In the genomic region with DNA sequence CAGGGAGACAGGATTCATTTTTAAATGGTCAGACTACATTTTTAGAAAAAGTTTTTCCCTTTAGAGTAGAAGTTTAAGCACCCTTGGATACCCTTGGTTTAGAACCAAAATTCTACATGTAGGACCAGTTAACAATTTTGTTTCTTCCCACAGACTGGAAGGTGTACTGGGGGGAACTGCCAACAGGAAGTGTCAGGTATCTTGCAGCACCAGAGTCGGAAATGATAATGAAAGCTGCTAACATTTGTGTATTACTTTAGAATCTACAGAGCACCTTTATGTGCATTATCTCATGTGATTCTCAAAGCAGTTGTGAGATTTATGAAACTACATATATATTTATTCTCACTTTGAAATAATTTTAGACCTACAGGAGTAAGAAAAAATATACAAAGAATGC, we compare ENCODE assay signal across 19 cellular contexts. TPM values are rescaled to one million over a fixed set of nuclear protein-coding genes. Genes with fewer than 3 reads are reported as not detected.
DNase-seq lines count a peak whose midpoint lies in the region; ATAC-seq, FAIRE-seq and TF ChIP-seq lines count a peak whose summit lies in the region.
"Had no signal": no experiment of that assay in that cellular context is flagged by ENCODE, and none has a peak within 500 bp of the region (broad histone marks: within the 10 kb centered on the region; RNA-seq: fewer than 3 reads in every experiment).

No MANE protein-coding gene starts in this region.

- intact Hi-C loops in K562 (cut with micrococcal nuclease): no loop called here
- intact Hi-C loops in testis (cut with DNase I; ENCODE audit: low total_unique reads): no loop called here

- POLR2A ChIA-PET in K562 (lab: Yijun Ruan, JAX): interaction anchor here (0.6 to 2.1 kb wide), 5 partner anchors 9 to 62 kb away, joined by 3 to 5 read pairs (median 3); no protein-coding TSS in a partner anchor

- H3K4me3 Mint-ChIP-seq in HFFc6: no peak overlapping the region
- H3K4me3 Mint-ChIP-seq in mesothelial cell of epicardium: no peak overlapping the region
- H3K4me3 Mint-ChIP-seq: CD4-positive, alpha-beta T cell had no signal

- H3K36me3 ChIP-seq in Loucy (ENCODE audit: insufficient read depth, low read length): no peaks in the 10 kb centered on the region
- peaks cover 7% of the 10 kb centered on the region; the same call in 1 of the 3 replicates for H3K36me3 ChIP-seq in K562 (ENCODE audit: control insufficient read depth, insufficient read depth, low read length)
- H3K36me3 ChIP-seq in testis (ENCODE audit: low read depth, missing control alignments): no peaks in the 10 kb centered on the region
- peaks cover 5% of the 10 kb centered on the region for H3K36me3 ChIP-seq in right atrium auricular region
- H3K36me3 ChIP-seq: MG63 had no signal

- no peak overlapping the region for H3K4me3 ChIP-seq in Loucy (ENCODE audit: low read length, poor library complexity, severe bottlenecking)
- H3K4me3 ChIP-seq in K562: no peak overlapping the region
- no peak overlapping the region for H3K4me3 ChIP-seq in testis
- H3K4me3 ChIP-seq in right atrium auricular region: no peak overlapping the region
- H3K4me3 ChIP-seq: A549, MG63 had no signal

- H2AFZ ChIP-seq in Loucy (ENCODE audit: low read length): no peak overlapping the region
- no peak overlapping the region for H2AFZ ChIP-seq in K562 (ENCODE audit: low read depth, low read length)

- H3K27me3 Mint-ChIP-seq in HFFc6 (ENCODE audit: insufficient read depth) (no peaks in the 10 kb centered on the region), mesothelial cell of epicardium (ENCODE audit: low read depth) (no peaks in the 10 kb centered on the region)

- H3K27ac ChIP-seq in K562 (ENCODE audit: extremely low read depth, low read depth, low read length) (peak overlapping the region; percentile 5; the same call in 1 of the 3 replicates), testis (no peak overlapping the region), right atrium auricular region (no peak overlapping the region)
- H3K27ac ChIP-seq: A549, KMS-11 had no signal

- in situ Hi-C loops in K562 (cut with MboI): no loop called here

- ATAC-seq in K562: peak; percentile 65
- ATAC-seq: A549 had no signal

- no peak for FAIRE-seq in K562 (lab: Jason Lieb, UNC)
- FAIRE-seq in frontal cortex (lab: Jason Lieb, UNC): no peak
- FAIRE-seq: A549, G401.6 had no signal

- no peaks in the 10 kb centered on the region for H3K27me3 ChIP-seq in Loucy (ENCODE audit: insufficient read depth, low read length, poor library complexity, severe bottlenecking)
- no peaks in the 10 kb centered on the region for H3K27me3 ChIP-seq in K562 (ENCODE audit: control insufficient read depth in 2 of 2, insufficient read depth in 2 of 2, low read length in 2 of 2)
- no peaks in the 10 kb centered on the region for H3K27me3 ChIP-seq in testis
- no peaks in the 10 kb centered on the region for H3K27me3 ChIP-seq in right atrium auricular region
- H3K27me3 ChIP-seq: MG63 had no signal

- no peak overlapping the region for H3K9ac ChIP-seq in Loucy (ENCODE audit: low read depth, low read length, poor library complexity, severe bottlenecking)
- no peak overlapping the region for H3K9ac ChIP-seq in K562 (ENCODE audit: insufficient read depth in 1 of 2, low read depth in 2 of 2, low read length in 2 of 2)
- H3K9ac ChIP-seq: KMS-11, SK-N-SH had no signal

- TF ChIP-seq POLR2A in K562 (conservative IDR thresholded peaks at IDR 0.05) (no peak), testis (IDR thresholded peaks at IDR 0.05) (no peak)

- peaks cover 28% of the 10 kb centered on the region for H3K36me3 Mint-ChIP-seq in HFFc6 (ENCODE audit: low read depth)
- H3K36me3 Mint-ChIP-seq in mesothelial cell of epicardium: peaks cover 18% of the 10 kb centered on the region

- no peak for TF ChIP-seq RAD21 in K562 (CRISPR knock-in tag; conservative IDR thresholded peaks at IDR 0.05 in 1 of 2, IDR thresholded peaks at IDR 0.05 in 1 of 2)

- H3K9me2 ChIP-seq in Loucy (replicated peaks; ENCODE audit: low read depth, low read length): no peaks in the 10 kb centered on the region
- H3K9me2 ChIP-seq: SK-N-SH had no signal

- H3K4me1 Mint-ChIP-seq in HFFc6 (ENCODE audit: low read depth) (peaks cover 68% of the 10 kb centered on the region), mesothelial cell of epicardium (peaks cover 23% of the 10 kb centered on the region)

- no peak for DNase-seq in HFFc6
- DNase-seq in K562 (ENCODE audit: extremely low read depth in 1 of 4, low spot score in 3 of 4): peak in 1 of 4 experiments; percentile 15
- DNase-seq in mesothelial cell of epicardium (ENCODE audit: low spot score in 2 of 2, unreplicated experiment in 2 of 2): no peak
- DNase-seq in frontal cortex (ENCODE audit: low spot score in 2 of 2): no peak
- DNase-seq in testis: no peak
- no peak for DNase-seq in right atrium auricular region (ENCODE audit: low spot score)
- DNase-seq: Caco-2; CD4-positive, alpha-beta T cell; HCEC 1CT; MG63; NCI-H1105; NCI-H1694; NCI-H2081 treated with DMSO at 0.1 percent for 48 hours; SHP77 treated with DMSO at 0.1 percent for 48 hours; SK-N-SH had no signal

- no peaks in the 10 kb centered on the region for H3K9me1 ChIP-seq in K562 (ENCODE audit: control insufficient read depth, insufficient read depth, low read length)

- no peak for TF ChIP-seq CTCF in HFFc6 (IDR thresholded peaks at IDR 0.05)
- TF ChIP-seq CTCF in Loucy (conservative IDR thresholded peaks at IDR 0.05; ENCODE audit: low read length): no peak
- TF ChIP-seq CTCF in K562 (IDR thresholded peaks at IDR 0.05 in 2 of 3, conservative IDR thresholded peaks at IDR 0.05 in 1 of 3; ENCODE audit: insufficient read depth in 2 of 3, low read depth in 1 of 3, low read length in 3 of 3): no peak
- TF ChIP-seq CTCF in mesothelial cell of epicardium (IDR thresholded peaks at IDR 0.05; ENCODE audit: unreplicated experiment): no peak
- no peak for TF ChIP-seq CTCF in testis (IDR thresholded peaks at IDR 0.05)
- TF ChIP-seq CTCF in right atrium auricular region (IDR thresholded peaks at IDR 0.05): no peak

- BruUV-seq in K562 (replicated peaks; lab: Mats Ljungman, UMichigan): no TSS peak

- H3K4me1 ChIP-seq in Loucy (ENCODE audit: insufficient read depth, low read length, poor library complexity, severe bottlenecking) (peaks cover 14% of the 10 kb centered on the region), K562 (replicated peaks in 1 of 2; ENCODE audit: control insufficient read depth in 2 of 2, insufficient read depth in 2 of 2, low read length in 2 of 2) (peaks cover 0 to 5% of the 10 kb centered on the region in 2 experiments; a peak in 1 of 5 replicates), testis (no peaks in the 10 kb centered on the region), right atrium auricular region (peaks cover 0 to 22% of the 10 kb centered on the region in 2 donors)
- H3K4me1 ChIP-seq: Caco-2 had no signal

- H3K9me3 Mint-ChIP-seq in HFFc6: no peaks in the 10 kb centered on the region
- H3K9me3 Mint-ChIP-seq in mesothelial cell of epicardium: peaks cover 11% of the 10 kb centered on the region
- H3K9me3 Mint-ChIP-seq: CD4-positive, alpha-beta T cell had no signal

- TF ChIP-seq EP300 in K562 (IDR thresholded peaks at IDR 0.05; ENCODE audit: low read length): no peak

- no peaks in the 10 kb centered on the region for H3F3A ChIP-seq in Loucy (ENCODE audit: low read depth)

- H3K79me2 ChIP-seq in Loucy (ENCODE audit: insufficient read depth, low read length) (no peaks in the 10 kb centered on the region), K562 (ENCODE audit: control insufficient read depth, insufficient read depth, low read length) (peaks cover 88% of the 10 kb centered on the region)

- H3K4me2 ChIP-seq in Loucy (ENCODE audit: low read depth, low read length, poor library complexity, severe bottlenecking) (peak overlapping the region; percentile 40), K562 (ENCODE audit: insufficient read depth, low read length) (no peak overlapping the region)
- H3K4me2 ChIP-seq: A549, KMS-11 had no signal

- H3K9me3 ChIP-seq in Loucy (ENCODE audit: insufficient read depth, low read depth, low read length) (no peaks in the 10 kb centered on the region), K562 (replicated peaks; ENCODE audit: control insufficient read depth, insufficient read depth, low read depth, low read length) (no peaks in the 10 kb centered on the region), testis (no peaks in the 10 kb centered on the region), right atrium auricular region (no peaks in the 10 kb centered on the region)
- H3K9me3 ChIP-seq: A549, Caco-2, MG63, SK-N-SH had no signal

- WGBS in K562 (ENCODE audit: insufficient coverage, low coverage, missing lambda C conversion rate): 31% methylated on average over 1 of the region's 1 CpG
- 56 to 69% methylated on average over 1 of the region's 1 CpG for WGBS in testis, 2 donors

- CTCF ChIA-PET in K562 (lab: Yijun Ruan, JAX; ENCODE audit: low intra/inter-chr PET ratio): no interaction called here

- no peaks in the 10 kb centered on the region for H4K20me1 ChIP-seq in Loucy (ENCODE audit: insufficient read depth, low read length, poor library complexity, severe bottlenecking)
- no peaks in the 10 kb centered on the region for H4K20me1 ChIP-seq in K562 (replicated peaks; ENCODE audit: control insufficient read depth, insufficient read depth, low read length)

- peak overlapping the region; percentile 12; the same call in 1 of the 2 replicates for H3K27ac Mint-ChIP-seq in HFFc6
- peak overlapping the region; percentile 35 for H3K27ac Mint-ChIP-seq in mesothelial cell of epicardium
- H3K27ac Mint-ChIP-seq: CD4-positive, alpha-beta T cell had no signal

RNA-seq across cellular contexts. Expression of gene SPRED1, which starts 21.5 kb away (rescaled TPM):
- 10 to 100 TPM; 39.9 to 46.0 (median 41.7) TPM for total RNA-seq in HFFc6 (2021; fragmentation: NEBNext Ultra II Directional; extraction: Animal tissue kit (Norgen Biotek cat#: 25700))
- 8.8 and 34.6 TPM in 2 replicates for total RNA-seq in K562 (2011; cell fraction: chromatin; rRNA removed; ENCODE audit: low replicate concordance)
- total RNA-seq in K562 (2011; cell fraction: nucleolus; rRNA removed): 4.8 and 6.8 TPM in 2 replicates
- 12.5 and 16.1 TPM in 2 replicates for total RNA-seq in K562 (2011; cell fraction: nucleoplasm; rRNA removed)
- total RNA-seq in K562 (2014; rRNA removed): 12.6 and 12.9 TPM in 2 replicates
- 16.8 and 18.7 TPM in 2 replicates for total RNA-seq in K562 (2014; rRNA removed; fragmentation: Illumina TruSeq; extraction: Trizol)
- total RNA-seq in K562 (2015; rRNA removed; fragmentation: Illumina TruSeq; extraction: Trizol): 11.4 and 11.9 TPM in 2 replicates
- total RNA-seq in K562 (2021): 15.1 and 17.4 TPM in 2 replicates
- polyA plus RNA-seq in K562 (2011; rRNA removed): 4.5 and 4.7 TPM in 2 replicates
- polyA plus RNA-seq in K562 (2011; cell fraction: cytosol; rRNA removed): 1.1 and 2.3 TPM in 2 replicates
- polyA plus RNA-seq in K562 (2011; cell fraction: nucleus; rRNA removed): 4.3 and 5.1 TPM in 2 replicates
- 6.3 and 6.8 TPM in 2 replicates for polyA plus RNA-seq in K562 (2012)
- polyA plus RNA-seq in K562 (2014; fragmentation: Illumina TruSeq; extraction: Trizol): 7.9 and 8.1 TPM in 2 replicates
- 1 to 10 TPM; 2.8 to 3.6 TPM for polyA plus RNA-seq in K562 (2014; fragmentation: Nextera tagmentation; extraction: Ambion mirVana)
- 4.2 and 5.0 TPM in 2 replicates for polyA plus RNA-seq in K562 (2014; rRNA removed)
- 20.4 and 23.8 TPM in 2 replicates for polyA minus RNA-seq in K562 (2011; rRNA and poly(A)+ RNA removed)
- polyA minus RNA-seq in K562 (2011; cell fraction: cytosol; rRNA and poly(A)+ RNA removed): 6.5 and 7.7 TPM in 2 replicates
- polyA minus RNA-seq in K562 (2011; cell fraction: nucleus; rRNA and poly(A)+ RNA removed): 13.5 and 22.7 TPM in 2 replicates
- total RNA-seq in mesothelial cell of epicardium: 36.3 to 39.9 TPM (median 36.7 TPM) in 3 replicates
- 70.9 TPM for total RNA-seq in frontal cortex
- 10 to 100 TPM; 12.9 to 14.2 TPM for total RNA-seq in testis
- 9.3 TPM for polyA plus RNA-seq in testis (ENCODE audit: insufficient read depth, low read depth, low replicate concordance)
- total RNA-seq in right atrium auricular region: 10 to 100 TPM in 1 of 2 donors, 1 to 10 TPM in 1; 9.4 to 10.9 TPM
